Comparison of ENCODE assay signal across 8 cellular contexts in the genomic region with DNA sequence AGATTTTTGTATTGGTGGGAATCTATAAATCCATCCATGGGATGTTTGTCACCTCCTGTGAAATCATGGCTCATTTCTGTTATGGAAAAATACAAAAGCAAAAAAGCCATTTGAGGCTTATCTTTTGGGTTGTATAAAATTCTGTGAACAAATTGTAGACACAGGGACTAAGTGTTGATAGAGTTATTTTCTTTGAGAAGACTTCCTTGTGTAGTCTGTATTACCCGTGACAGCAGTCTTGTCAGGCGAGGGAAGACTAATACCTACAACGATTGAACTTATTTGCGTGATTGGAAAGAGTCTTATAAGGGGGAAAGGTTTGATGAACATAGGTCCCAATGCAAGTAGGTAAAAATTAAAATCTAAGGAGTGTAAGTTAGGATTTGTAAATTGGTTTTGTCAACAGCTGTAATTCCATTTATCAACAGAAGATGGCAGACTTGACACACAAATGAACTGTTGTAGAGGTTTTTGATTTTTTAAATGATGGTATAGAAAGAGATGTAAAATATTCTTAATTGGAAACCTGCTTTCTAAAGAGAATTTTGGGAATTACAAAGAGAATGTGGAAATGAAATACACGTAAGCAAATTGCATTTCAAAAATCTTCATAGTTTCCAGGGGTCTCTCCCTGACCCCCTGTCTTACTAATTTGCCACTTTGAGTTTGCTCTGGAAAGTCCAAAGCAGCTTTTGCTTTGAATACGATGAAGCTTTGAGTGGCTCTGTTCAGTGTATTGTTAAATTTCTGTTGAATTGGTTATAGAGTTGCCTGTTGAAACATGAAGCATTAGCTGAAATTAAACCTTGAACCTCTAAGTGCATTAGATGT. TPM values are rescaled to one million over a fixed set of nuclear protein-coding genes. Genes with fewer than 3 reads are reported as not detected.
DNase-seq lines count a peak whose midpoint lies in the region; ATAC-seq and TF ChIP-seq lines count a peak whose summit lies in the region.

No MANE protein-coding gene starts in this region.

- H3K4me3 Mint-ChIP-seq in effector memory CD8-positive, alpha-beta T cell = no peak overlapping the region
- no peak overlapping the region for H3K4me3 Mint-ChIP-seq in neural crest cell

- H3K27ac Mint-ChIP-seq in effector memory CD8-positive, alpha-beta T cell = no peak overlapping the region
- no peak overlapping the region for H3K27ac Mint-ChIP-seq in neural crest cell (ENCODE audit: unreplicated experiment)

- no peaks in the 10 kb centered on the region for H3K9me3 ChIP-seq in MG63

- H3K4me3 ChIP-seq in MG63 = no peak overlapping the region

- H3K9me3 Mint-ChIP-seq in effector memory CD8-positive, alpha-beta T cell = no peaks in the 10 kb centered on the region
- H3K9me3 Mint-ChIP-seq in neural crest cell = no peaks in the 10 kb centered on the region

- no peaks in the 10 kb centered on the region for H3K27me3 ChIP-seq in MG63

- H3K27me3 Mint-ChIP-seq in effector memory CD8-positive, alpha-beta T cell = no peaks in the 10 kb centered on the region
- no peaks in the 10 kb centered on the region for H3K27me3 Mint-ChIP-seq in neural crest cell (ENCODE audit: low read depth)

- TF ChIP-seq CTCF in neural crest cell (conservative IDR thresholded peaks at IDR 0.05) = peak; percentile 92
- peak in 1 of 3 donors; percentile 31 for TF ChIP-seq CTCF in omental fat pad (IDR thresholded peaks at IDR 0.05)

- H3K4me1 Mint-ChIP-seq in effector memory CD8-positive, alpha-beta T cell (ENCODE audit: low read depth in 2 of 2) = peaks cover 4 to 5% of the 10 kb centered on the region in 2 donors
- peaks cover 21% of the 10 kb centered on the region for H3K4me1 Mint-ChIP-seq in neural crest cell

- DNase-seq in NCI-H82 (lab: John Stamatoyannopoulos, UW) (peak; percentile 19), NCI-H82 treated with DMSO at 0.1 percent for 48 hours (lab: John Stamatoyannopoulos, UW; ENCODE audit: unreplicated experiment) (no peak), NCI-H446 (lab: John Stamatoyannopoulos, UW) (peak; percentile 4 to 12), neural crest cell (ENCODE audit: low read depth, low spot score) (no peak), MG63 (no peak), omental fat pad (ENCODE audit: low spot score) (no peak)
- peak in 2 of 3 experiments; percentile 3 to 5 for DNase-seq in effector memory CD8-positive, alpha-beta T cell

- ATAC-seq in effector memory CD8-positive, alpha-beta T cell (replicated peaks) = peak; percentile 35
- ATAC-seq in HG03139 (IDR thresholded peaks at IDR 0.05; ENCODE audit: unreplicated experiment) (no peak), omental fat pad (ENCODE audit: low FRiP score) (no peak)

- H3K36me3 ChIP-seq in MG63 = no peaks in the 10 kb centered on the region

- H3K36me3 Mint-ChIP-seq in effector memory CD8-positive, alpha-beta T cell (ENCODE audit: insufficient read depth) = peaks cover 11% of the 10 kb centered on the region
- no peaks in the 10 kb centered on the region for H3K36me3 Mint-ChIP-seq in neural crest cell (ENCODE audit: low read depth)

RNA-seq across cellular contexts. Expression of a gene that starts 33.2 kb away (rescaled TPM):
- total RNA-seq in neural crest cell (10.1 and 13.4 TPM in 2 replicates), omental fat pad (10 to 100 TPM; 19.2 to 26.4 (median 23.0) TPM)
- total RNA-seq in MG63 (2014; rRNA removed; shearing (Covaris generic); ENCODE audit: low replicate concordance) = 16.9 and 38.2 TPM in 2 replicates

Comparison
In these comparisons a context has a peak if more than half of its experiments do, and no peak if none do; other contexts are left out.
1. DNase-seq: peak in NCI-H82 (single experiment), NCI-H446 (2 of 2) and effector memory CD8-positive, alpha-beta T cell (2 of 3); none in NCI-H82 treated with DMSO at 0.1 percent for 48 hours (single experiment), neural crest cell (single experiment), MG63 (single experiment) and omental fat pad (single experiment).